In genomic region chr6:91438570-91438969, GRCh38 we compare ENCODE assay signal across 19 cellular contexts.
"Had no signal": no experiment of that assay in that cellular context is flagged by ENCODE, and none has a peak within 500 bp of the region (broad histone marks: within the 10 kb centered on the region; RNA-seq: fewer than 3 reads in every experiment).

No MANE protein-coding gene starts in this region.

- H3K27ac ChIP-seq: colonic mucosa, epithelial cell of prostate, right lobe of liver, tibial artery had no signal

- H3K36me3 ChIP-seq: colonic mucosa, right lobe of liver, tibial artery had no signal

- ATAC-seq: right lobe of liver; stimulated activated effector memory CD8-positive, alpha-beta T cell treated with anti-CD3 and anti-CD28 coated beads, Interleukin-12 subunit alpha, Interleukin-12 subunit beta, amount 100 ng/mL, for 72 hours; stimulated activated naive CD8-positive, alpha-beta T cell treated with anti-CD3 and anti-CD28 coated beads, Interleukin-15, amount 100 ng/mL, for 72 hours had no signal

- H3K9me3 ChIP-seq: colonic mucosa, right lobe of liver, tibial artery had no signal

- H3K4me3 ChIP-seq: colonic mucosa, lung, right lobe of liver, tibial artery had no signal

- DNase-seq: activated CD4-positive, alpha-beta memory T cell treated with anti-CD3 and anti-CD28 coated beads, Interleukin-2, amount 10 ng/mL, durations not matched to agents 7 days and 5 days; activated CD4-positive, alpha-beta T cell treated with anti-CD3 and anti-CD28 coated beads for 48 hours; activated effector memory CD4-positive, alpha-beta T cell treated with anti-CD3 and anti-CD28 coated beads, Interleukin-2, amount 50 U/mL, for 16 hours; activated naive CD4-positive, alpha-beta T cell treated with anti-CD3 and anti-CD28 coated beads, Interleukin-2, amount 10 ng/mL, durations not matched to agents 7 days and 5 days; aorta; central memory CD4-positive, alpha-beta T cell; colonic mucosa; endodermal cell; kidney; midbrain; nucleus accumbens; right lobe of liver; small intestine; stimulated activated CD4-positive, alpha-beta T cell treated with anti-CD3 and anti-CD28 coated beads, Interleukin-2, amount 100 ng/mL, for 24 hours; stimulated activated naive CD8-positive, alpha-beta T cell treated with anti-CD3 and anti-CD28 coated beads, Interleukin-15, amount 100 ng/mL, for 72 hours; tibial artery had no signal

- H3K27me3 ChIP-seq: colonic mucosa, right lobe of liver, tibial artery had no signal

- H3K4me1 ChIP-seq: colonic mucosa, right lobe of liver, tibial artery had no signal
